ENCODE assay signal across 19 cellular contexts in genomic region chr17:81207610-81208581, GRCh38. TPM values are rescaled to one million over a fixed set of nuclear protein-coding genes. Genes with fewer than 3 reads are reported as not detected.
A peak's percentile ranks its signal among the peaks of the same experiment; 100 is the strongest.
DNase-seq lines count a peak whose midpoint lies in the region; ATAC-seq and TF ChIP-seq lines count a peak whose summit lies in the region.
"Had no signal": no experiment of that assay in that cellular context is flagged by ENCODE, and none has a peak within 500 bp of the region (broad histone marks: within the 10 kb centered on the region; RNA-seq: fewer than 3 reads in every experiment).

No MANE protein-coding gene starts in this region.

- no peaks in the 10 kb centered on the region for H3K36me3 Mint-ChIP-seq in activated T-cell treated with anti-CD3 and anti-CD28 coated beads, Interleukin-2, amount 50 U/mL, for 72 hours (ENCODE audit: insufficient read depth in 2 of 2)
- H3K36me3 Mint-ChIP-seq in T-helper 17 cell (ENCODE audit: low read depth) = no peaks in the 10 kb centered on the region
- peaks cover 23% of the 10 kb centered on the region for H3K36me3 Mint-ChIP-seq in stimulated activated memory B cell treated with anti-CD40 and anti-IgM and Interleukin-4, amounts not matched to agents 10 μg/mL and 1 μg/mL and 100 μg/mL, for 72 hours

- no peak for DNase-seq in activated T-cell treated with anti-CD3 and anti-CD28 coated beads, Interleukin-2, amount 50 U/mL, for 72 hours
- DNase-seq in activated T-cell treated with anti-CD3 and anti-CD28 coated beads, Interleukin-2, amount 50 U/mL, for 48 hours = no peak
- peak; percentile 7 for DNase-seq in NCI-H1092 treated with DMSO at 0.1 percent for 48 hours (lab: John Stamatoyannopoulos, UW)
- DNase-seq in T-helper 17 cell = peak in 1 of 3 donors; percentile 7
- no peak for DNase-seq in mucosa of gallbladder (ENCODE audit: low spot score)
- DNase-seq in kidney tubule cell (ENCODE audit: low spot score) = no peak
- DNase-seq in testis = no peak
- DNase-seq: activated T-cell treated with anti-CD3 and anti-CD28 coated beads, Interleukin-2, amount 50 U/mL, for 1 hour; adrenal gland; EL; heart left ventricle; left cardiac atrium; naive thymus-derived CD8-positive, alpha-beta T cell; NCI-H1048; NK-92 treated with Interleukin-12 subunit alpha and Interleukin-12 subunit beta, amount 100 ng/mL, for 24 hours; retina had no signal

- no peaks in the 10 kb centered on the region for H3K9me3 ChIP-seq in T-helper 17 cell (ENCODE audit: control insufficient read depth, low read length, poor library complexity, severe bottlenecking)
- H3K9me3 ChIP-seq in testis = no peaks in the 10 kb centered on the region
- H3K9me3 ChIP-seq: adrenal gland, heart left ventricle, vagina had no signal

- 88 to 97% methylated on average over 7 to 20 of the region's 21 CpGs for WGBS in testis, 2 donors

- no peaks in the 10 kb centered on the region for H3K27me3 ChIP-seq in testis
- H3K27me3 ChIP-seq: adrenal gland, heart left ventricle, vagina had no signal

- H3K9me3 Mint-ChIP-seq in activated T-cell treated with anti-CD3 and anti-CD28 coated beads, Interleukin-2, amount 50 U/mL, for 72 hours = no peaks in the 10 kb centered on the region
- H3K9me3 Mint-ChIP-seq in stimulated activated memory B cell treated with anti-CD40 and anti-IgM and Interleukin-4, amounts not matched to agents 10 μg/mL and 1 μg/mL and 100 μg/mL, for 72 hours = no peaks in the 10 kb centered on the region
- H3K9me3 Mint-ChIP-seq: naive thymus-derived CD8-positive, alpha-beta T cell had no signal

- no peak for TF ChIP-seq CTCF in testis (IDR thresholded peaks at IDR 0.05)

- TF ChIP-seq POLR2A in testis (IDR thresholded peaks at IDR 0.05) = no peak

- ATAC-seq in activated T-cell treated with anti-CD3 and anti-CD28 coated beads, Interleukin-2, amount 50 U/mL, for 72 hours (replicated peaks in 1 of 2) = peak in 1 of 2 donors; percentile 27
- no peak for ATAC-seq in T-helper 17 cell
- ATAC-seq in stimulated activated memory B cell treated with anti-CD40 and anti-IgM and Interleukin-4, amounts not matched to agents 10 μg/mL and 1 μg/mL and 100 μg/mL, for 72 hours = peak; percentile 61
- ATAC-seq: heart left ventricle; left cardiac atrium; naive thymus-derived CD8-positive, alpha-beta T cell had no signal

- H3K27ac ChIP-seq in testis = no peak overlapping the region
- H3K27ac ChIP-seq: adrenal gland, heart left ventricle, vagina had no signal

- no peaks in the 10 kb centered on the region for H3K36me3 ChIP-seq in testis (ENCODE audit: low read depth, missing control alignments)
- H3K36me3 ChIP-seq: adrenal gland had no signal

- H3K27ac Mint-ChIP-seq in activated T-cell treated with anti-CD3 and anti-CD28 coated beads, Interleukin-2, amount 50 U/mL, for 72 hours = peak overlapping the region; percentile 3
- peak overlapping the region; percentile 6 for H3K27ac Mint-ChIP-seq in T-helper 17 cell
- H3K27ac Mint-ChIP-seq in stimulated activated memory B cell treated with anti-CD40 and anti-IgM and Interleukin-4, amounts not matched to agents 10 μg/mL and 1 μg/mL and 100 μg/mL, for 72 hours = peak overlapping the region; percentile 3
- H3K27ac Mint-ChIP-seq: naive thymus-derived CD8-positive, alpha-beta T cell had no signal

- intact Hi-C loops in testis (cut with DNase I; ENCODE audit: low total_unique reads) = no loop called here

- no peaks in the 10 kb centered on the region for H3K4me1 ChIP-seq in testis
- H3K4me1 ChIP-seq: adrenal gland, vagina had no signal

- H3K4me3 ChIP-seq in testis = no peak overlapping the region
- H3K4me3 ChIP-seq: adrenal gland, heart left ventricle, vagina had no signal

- no peak overlapping the region for H3K4me3 Mint-ChIP-seq in activated T-cell treated with anti-CD3 and anti-CD28 coated beads, Interleukin-2, amount 50 U/mL, for 72 hours
- no peak overlapping the region for H3K4me3 Mint-ChIP-seq in T-helper 17 cell
- no peak overlapping the region for H3K4me3 Mint-ChIP-seq in stimulated activated memory B cell treated with anti-CD40 and anti-IgM and Interleukin-4, amounts not matched to agents 10 μg/mL and 1 μg/mL and 100 μg/mL, for 72 hours
- H3K4me3 Mint-ChIP-seq: naive thymus-derived CD8-positive, alpha-beta T cell had no signal

- H3K27me3 Mint-ChIP-seq in activated T-cell treated with anti-CD3 and anti-CD28 coated beads, Interleukin-2, amount 50 U/mL, for 72 hours (ENCODE audit: low read depth) = no peaks in the 10 kb centered on the region
- no peaks in the 10 kb centered on the region for H3K27me3 Mint-ChIP-seq in T-helper 17 cell
- no peaks in the 10 kb centered on the region for H3K27me3 Mint-ChIP-seq in stimulated activated memory B cell treated with anti-CD40 and anti-IgM and Interleukin-4, amounts not matched to agents 10 μg/mL and 1 μg/mL and 100 μg/mL, for 72 hours
- H3K27me3 Mint-ChIP-seq: naive thymus-derived CD8-positive, alpha-beta T cell had no signal

- no peaks in the 10 kb centered on the region for H3K4me1 Mint-ChIP-seq in activated T-cell treated with anti-CD3 and anti-CD28 coated beads, Interleukin-2, amount 50 U/mL, for 72 hours (ENCODE audit: low read depth)
- peaks cover 4% of the 10 kb centered on the region for H3K4me1 Mint-ChIP-seq in T-helper 17 cell
- H3K4me1 Mint-ChIP-seq in stimulated activated memory B cell treated with anti-CD40 and anti-IgM and Interleukin-4, amounts not matched to agents 10 μg/mL and 1 μg/mL and 100 μg/mL, for 72 hours = peaks cover 25% of the 10 kb centered on the region

RNA-seq across cellular contexts. Expression of gene CEP131, which starts 14.9 kb away (rescaled TPM):
- 10 to 100 TPM in 1 of 2 donors, 1 to 10 TPM in 1; 8.1 to 11.4 TPM for total RNA-seq in activated T-cell treated with anti-CD3 and anti-CD28 coated beads, Interleukin-2, amount 50 U/mL, for 72 hours
- total RNA-seq in T-helper 17 cell = 10 to 100 TPM in 1 of 2 donors, 1 to 10 TPM in 1; 8.2 to 10.5 TPM
- total RNA-seq in mucosa of gallbladder = 12.7 TPM
- total RNA-seq in testis = 10 to 100 TPM; 42.9 to 48.7 TPM
- 28.9 TPM for polyA plus RNA-seq in testis (ENCODE audit: insufficient read depth, low read depth, low replicate concordance)

RNA-seq across cellular contexts. Expression of gene TEPSIN, which starts 31.0 kb away (rescaled TPM):
- 10 to 100 TPM; 39.1 to 55.0 TPM for total RNA-seq in activated T-cell treated with anti-CD3 and anti-CD28 coated beads, Interleukin-2, amount 50 U/mL, for 72 hours
- total RNA-seq in T-helper 17 cell (10 to 100 TPM; 84.1 to 90.9 TPM), mucosa of gallbladder (57.9 TPM), testis (10 to 100 TPM; 55.4 to 83.0 TPM)
- 32.0 TPM for polyA plus RNA-seq in testis (ENCODE audit: insufficient read depth, low read depth, low replicate concordance)

RNA-seq across cellular contexts. Expression of gene NDUFAF8, which starts 31.2 kb away (rescaled TPM):
- 10 to 100 TPM; 37.4 to 48.8 TPM for total RNA-seq in activated T-cell treated with anti-CD3 and anti-CD28 coated beads, Interleukin-2, amount 50 U/mL, for 72 hours
- total RNA-seq in T-helper 17 cell (10 to 100 TPM; 30.6 to 37.0 TPM), mucosa of gallbladder (38.1 TPM), testis (10 to 100 TPM; 61.1 to 63.4 TPM)
- polyA plus RNA-seq in testis (ENCODE audit: insufficient read depth, low read depth, low replicate concordance) = 62.5 TPM

RNA-seq across cellular contexts. Expression of gene AATK, which starts 41.9 kb away (rescaled TPM):
- total RNA-seq in activated T-cell treated with anti-CD3 and anti-CD28 coated beads, Interleukin-2, amount 50 U/mL, for 72 hours = under 1 TPM; 0.48 to 0.81 TPM
- total RNA-seq in T-helper 17 cell (1 to 10 TPM; 1.9 to 2.2 TPM), mucosa of gallbladder (14.2 TPM), testis (1 to 10 TPM; 3.8 to 5.6 TPM)
- 3.5 TPM for polyA plus RNA-seq in testis (ENCODE audit: insufficient read depth, low read depth, low replicate concordance)
- polyA plus RNA-seq: naive thymus-derived CD8-positive, alpha-beta T cell had no signal

RNA-seq across cellular contexts. Expression of gene PVALEF, which starts 42.6 kb away (rescaled TPM):
- not detected for total RNA-seq in activated T-cell treated with anti-CD3 and anti-CD28 coated beads, Interleukin-2, amount 50 U/mL, for 72 hours
- not detected for total RNA-seq in T-helper 17 cell
- total RNA-seq in mucosa of gallbladder = not detected
- total RNA-seq in testis = not detected
- not detected for polyA plus RNA-seq in testis (ENCODE audit: insufficient read depth, low read depth, low replicate concordance)
- total RNA-seq: adrenal gland; heart left ventricle; left cardiac atrium; naive thymus-derived CD8-positive, alpha-beta T cell; vagina had no signal
- polyA plus RNA-seq: adrenal gland; esophagus; heart left ventricle; naive thymus-derived CD8-positive, alpha-beta T cell had no signal
